In the genomic region with DNA sequence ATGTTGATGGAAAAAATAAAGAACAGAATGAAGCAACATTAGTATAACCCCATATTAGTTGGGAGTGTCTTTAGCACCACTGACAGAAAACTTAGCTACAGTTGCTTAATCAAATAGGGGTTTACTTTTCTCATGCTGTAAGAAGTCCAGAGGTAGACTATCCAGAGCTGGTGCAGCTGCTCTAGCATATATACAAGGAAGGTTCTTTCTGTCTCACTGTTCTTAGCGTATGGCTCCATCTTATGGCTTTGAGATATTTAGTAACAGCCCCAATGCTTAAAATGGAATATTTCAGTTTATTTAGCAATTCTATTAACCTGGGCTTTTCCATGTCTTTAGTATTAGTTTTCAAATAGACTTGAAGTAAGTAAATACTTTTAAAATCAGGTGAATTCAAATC, we compare ENCODE assay signal across 1 cellular context.
TF ChIP-seq lines count a peak whose summit lies in the region.

No MANE protein-coding gene starts in this region.

TF ChIP-seq in K562, 482 proteins besides CTCF, POLR2A, EP300 and RAD21 (continued from another document):
- TF ChIP-seq, protein P1, sequence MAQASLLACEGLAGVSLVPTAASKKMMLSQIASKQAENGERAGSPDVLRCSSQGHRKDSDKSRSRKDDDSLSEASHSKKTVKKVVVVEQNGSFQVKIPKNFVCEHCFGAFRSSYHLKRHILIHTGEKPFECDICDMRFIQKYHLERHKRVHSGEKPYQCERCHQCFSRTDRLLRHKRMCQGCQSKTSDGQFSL (CRISPR knock-in tag; IDR thresholded peaks at IDR 0.05) = no peak
- TF ChIP-seq, protein P1 (tag; IDR thresholded peaks at IDR 0.05) = no peak
- TF ChIP-seq, protein P2, sequence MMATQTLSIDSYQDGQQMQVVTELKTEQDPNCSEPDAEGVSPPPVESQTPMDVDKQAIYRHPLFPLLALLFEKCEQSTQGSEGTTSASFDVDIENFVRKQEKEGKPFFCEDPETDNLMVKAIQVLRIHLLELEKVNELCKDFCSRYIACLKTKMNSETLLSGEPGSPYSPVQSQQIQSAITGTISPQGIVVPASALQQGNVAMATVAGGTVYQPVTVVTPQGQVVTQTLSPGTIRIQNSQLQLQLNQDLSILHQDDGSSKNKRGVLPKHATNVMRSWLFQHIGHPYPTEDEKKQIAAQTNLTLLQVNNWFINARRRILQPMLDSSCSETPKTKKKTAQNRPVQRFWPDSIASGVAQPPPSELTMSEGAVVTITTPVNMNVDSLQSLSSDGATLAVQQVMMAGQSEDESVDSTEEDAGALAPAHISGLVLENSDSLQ (IDR thresholded peaks at IDR 0.05) = no peak
- no peak for TF ChIP-seq SIX5 (IDR thresholded peaks at IDR 0.05; ENCODE audit: borderline replicate concordance in 1 of 2, insufficient read depth in 1 of 2, low read depth in 1 of 2, low read length in 2 of 2)
- no peak for TF ChIP-seq PCBP1 (IDR thresholded peaks at IDR 0.05; ENCODE audit: low read depth, low read length, poor library complexity, severe bottlenecking)
- no peak for TF ChIP-seq RBM25 (IDR thresholded peaks at IDR 0.05; ENCODE audit: low read depth, low read length, severe bottlenecking)
- TF ChIP-seq CXXC5 (CRISPR knock-in tag; IDR thresholded peaks at IDR 0.05) = no peak
- no peak for TF ChIP-seq FOXK1 (CRISPR knock-in tag; IDR thresholded peaks at IDR 0.05; ENCODE audit: borderline replicate concordance)
- TF ChIP-seq, protein P3, sequence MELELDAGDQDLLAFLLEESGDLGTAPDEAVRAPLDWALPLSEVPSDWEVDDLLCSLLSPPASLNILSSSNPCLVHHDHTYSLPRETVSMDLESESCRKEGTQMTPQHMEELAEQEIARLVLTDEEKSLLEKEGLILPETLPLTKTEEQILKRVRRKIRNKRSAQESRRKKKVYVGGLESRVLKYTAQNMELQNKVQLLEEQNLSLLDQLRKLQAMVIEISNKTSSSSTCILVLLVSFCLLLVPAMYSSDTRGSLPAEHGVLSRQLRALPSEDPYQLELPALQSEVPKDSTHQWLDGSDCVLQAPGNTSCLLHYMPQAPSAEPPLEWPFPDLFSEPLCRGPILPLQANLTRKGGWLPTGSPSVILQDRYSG (tag; conservative IDR thresholded peaks at IDR 0.05; ENCODE audit: low read depth) = no peak
